Comparison of ENCODE assay signal across 11 cellular contexts in genomic region chr6:68238097-68238597, GRCh38.
A peak's percentile ranks its signal among the peaks of the same experiment; 100 is the strongest.
DNase-seq lines count a peak whose midpoint lies in the region; ATAC-seq, FAIRE-seq and TF ChIP-seq lines count a peak whose summit lies in the region.
"Had no signal": no experiment of that assay in that cellular context is flagged by ENCODE, and none has a peak within 500 bp of the region (broad histone marks: within the 10 kb centered on the region; RNA-seq: fewer than 3 reads in every experiment).

No MANE protein-coding gene starts in this region.

- intact Hi-C loops in A673 (cut with micrococcal nuclease; ENCODE audit: unreplicated experiment), result loop anchor here (10.0 kb wide), 1 partner anchor 397 kb away; the partner anchor contains the start of gene ADGRB3

- H3K9ac ChIP-seq in astrocyte (ENCODE audit: low read length), result no peak overlapping the region

- CTCF ChIA-PET in A673 (lab: Charles Lee), result no interaction called here

- 36 to 60% methylated on average over 1 of the region's 1 CpG for WGBS in gastroesophageal sphincter (ENCODE audit: low coverage in 1 of 2), 2 donors

- H3K4me2 ChIP-seq in astrocyte (ENCODE audit: low read length), result peak overlapping the region; percentile 25

- no peaks in the 10 kb centered on the region for H3K36me3 Mint-ChIP-seq in astrocyte (ENCODE audit: low read depth, unreplicated experiment)
- H3K36me3 Mint-ChIP-seq: naive B cell had no signal

- H3K9me3 ChIP-seq in A673 (ENCODE audit: low read depth, low read length, poor library complexity, severe bottlenecking), result no peaks in the 10 kb centered on the region
- no peaks in the 10 kb centered on the region for H3K9me3 ChIP-seq in astrocyte (ENCODE audit: insufficient read depth, low read depth, low read length)
- H3K9me3 ChIP-seq in gastroesophageal sphincter, result no peaks in the 10 kb centered on the region

- H3K27ac Mint-ChIP-seq in astrocyte (ENCODE audit: unreplicated experiment), result peak overlapping the region; percentile 55
- H3K27ac Mint-ChIP-seq: activated T-helper 1 cell treated with anti-CD3 and anti-CD28 coated beads, Interleukin-12 subunit alpha, Interleukin-12 subunit beta, Interleukin-2, Interleukin-4 antibody, amounts not matched to agents 30 ng/mL and 10 ng/mL and 1 ng/mL, durations not matched to agents 14 hours and 24 hours and 36 hours; naive B cell had no signal

- DNase-seq in A673 (ENCODE audit: low spot score), result peak; percentile 71
- DNase-seq in astrocyte (ENCODE audit: low read depth), result peak; percentile 76
- DNase-seq in NCI-H510A treated with DMSO at 0.1 percent for 48 hours (lab: John Stamatoyannopoulos, UW), result no peak
- DNase-seq in T-helper 2 cell, result no peak
- DNase-seq: KG1, naive B cell had no signal

- ATAC-seq in GM19463 (IDR thresholded peaks at IDR 0.05; ENCODE audit: unreplicated experiment) (peak; percentile 71), HG03432 (IDR thresholded peaks at IDR 0.05; ENCODE audit: unreplicated experiment) (peak; percentile 77), HG03175 (IDR thresholded peaks at IDR 0.05; ENCODE audit: unreplicated experiment) (no peak), gastroesophageal sphincter (no peak)

- no peak overlapping the region for H2AFZ ChIP-seq in astrocyte (ENCODE audit: low read depth, low read length)

- H3K36me3 ChIP-seq in A673 (ENCODE audit: insufficient read depth, low read length, poor library complexity, severe bottlenecking), result no peaks in the 10 kb centered on the region
- no peaks in the 10 kb centered on the region for H3K36me3 ChIP-seq in astrocyte (ENCODE audit: insufficient read depth, low read length)
- no peaks in the 10 kb centered on the region for H3K36me3 ChIP-seq in gastroesophageal sphincter

- no TSS peak for BruUV-seq in A673 (replicated peaks; lab: Mats Ljungman, UMichigan)

- H3K9me3 Mint-ChIP-seq in astrocyte (ENCODE audit: unreplicated experiment), result no peaks in the 10 kb centered on the region
- H3K9me3 Mint-ChIP-seq: activated T-helper 1 cell treated with anti-CD3 and anti-CD28 coated beads, Interleukin-12 subunit alpha, Interleukin-12 subunit beta, Interleukin-2, Interleukin-4 antibody, amounts not matched to agents 30 ng/mL and 10 ng/mL and 1 ng/mL, durations not matched to agents 14 hours and 24 hours and 36 hours had no signal

- no peaks in the 10 kb centered on the region for H4K20me1 ChIP-seq in astrocyte (ENCODE audit: insufficient read depth, low read length)

- H3K4me3 Mint-ChIP-seq in astrocyte (ENCODE audit: unreplicated experiment), result no peak overlapping the region
- H3K4me3 Mint-ChIP-seq: activated T-helper 1 cell treated with anti-CD3 and anti-CD28 coated beads, Interleukin-12 subunit alpha, Interleukin-12 subunit beta, Interleukin-2, Interleukin-4 antibody, amounts not matched to agents 30 ng/mL and 10 ng/mL and 1 ng/mL, durations not matched to agents 14 hours and 24 hours and 36 hours had no signal

- H3K27me3 ChIP-seq in A673 (replicated peaks; ENCODE audit: insufficient read depth, low read depth, low read length, poor library complexity) (no peaks in the 10 kb centered on the region), astrocyte (ENCODE audit: insufficient read depth, low read length) (no peaks in the 10 kb centered on the region), gastroesophageal sphincter (no peaks in the 10 kb centered on the region)

- no peak for TF ChIP-seq EP300 in gastroesophageal sphincter (IDR thresholded peaks at IDR 0.05)

- no peaks in the 10 kb centered on the region for H3K79me2 ChIP-seq in astrocyte (ENCODE audit: insufficient read depth, low read length)

- TF ChIP-seq CTCF in A673 (conservative IDR thresholded peaks at IDR 0.05; ENCODE audit: low read depth, low read length), result no peak
- no peak for TF ChIP-seq CTCF in astrocyte (IDR thresholded peaks at IDR 0.05; ENCODE audit: insufficient read depth, low read depth, low read length)
- no peak for TF ChIP-seq CTCF in gastroesophageal sphincter (IDR thresholded peaks at IDR 0.05)

- H3K4me1 Mint-ChIP-seq in astrocyte (ENCODE audit: low read depth, unreplicated experiment), result peaks cover 30% of the 10 kb centered on the region
- H3K4me1 Mint-ChIP-seq: naive B cell had no signal

- TF ChIP-seq POLR2A in gastroesophageal sphincter (IDR thresholded peaks at IDR 0.05), result no peak

- H3K4me3 ChIP-seq in A673 (ENCODE audit: low read depth, low read length, poor library complexity, severe bottlenecking) (no peak overlapping the region), astrocyte (ENCODE audit: insufficient read depth, low read depth, low read length) (no peak overlapping the region), gastroesophageal sphincter (no peak overlapping the region)

- H3K4me1 ChIP-seq in A673 (ENCODE audit: insufficient read depth, low read length, poor library complexity, severe bottlenecking) (peaks cover 20% of the 10 kb centered on the region), astrocyte (ENCODE audit: insufficient read depth, low read length) (peaks cover 24% of the 10 kb centered on the region), gastroesophageal sphincter (no peaks in the 10 kb centered on the region)

- H3K27me3 Mint-ChIP-seq in astrocyte (ENCODE audit: low read depth, unreplicated experiment), result no peaks in the 10 kb centered on the region
- H3K27me3 Mint-ChIP-seq: naive B cell had no signal

- POLR2A ChIA-PET in A673 (lab: Charles Lee; ENCODE audit: low non-redundant PET), result interaction anchor here (1.2 kb wide), 1 partner anchor 12 kb away, joined by 3 read pairs; no protein-coding TSS in a partner anchor

- H3K27ac ChIP-seq in A673 (ENCODE audit: low read depth, low read length, poor library complexity, severe bottlenecking) (peak overlapping the region; percentile 21), astrocyte (ENCODE audit: low read depth, low read length) (peak overlapping the region; percentile 43), gastroesophageal sphincter (no peak overlapping the region)

- no peak for FAIRE-seq in astrocyte (lab: Jason Lieb, UNC)

Comparison
In these comparisons a context has a peak if more than half of its experiments do, and no peak if none do; other contexts are left out.
1. DNase-seq: peak in A673 (single experiment) and astrocyte (single experiment); none in NCI-H510A treated with DMSO at 0.1 percent for 48 hours (single experiment) and T-helper 2 cell (0 of 5).
2. H3K27ac ChIP-seq: peak in A673 (single experiment) and astrocyte (single experiment); none in gastroesophageal sphincter (0 of 4).
3. ATAC-seq: peak in GM19463 (single experiment) and HG03432 (single experiment); none in HG03175 (single experiment) and gastroesophageal sphincter (single experiment).